Comparison of ENCODE assay signal across 18 cellular contexts in genomic region chr3:95711789-95712188, GRCh38.
"Had no signal": no experiment of that assay in that cellular context is flagged by ENCODE, and none has a peak within 500 bp of the region (broad histone marks: within the 10 kb centered on the region; RNA-seq: fewer than 3 reads in every experiment).

No MANE protein-coding gene starts in this region.

- DNase-seq: cortex of kidney; effector memory CD8-positive, alpha-beta T cell; foreskin fibroblast; gastrocnemius medialis; head of caudate nucleus; natural killer cell; sigmoid colon; stimulated activated CD4-positive, alpha-beta T cell treated with anti-CD3 and anti-CD28 coated beads, Interleukin-2, amount 100 ng/mL, for 24 hours; stimulated activated CD4-positive, alpha-beta T cell treated with anti-CD3 and anti-CD28 coated beads, Interleukin-4, amount 100 ng/mL, for 24 hours; stimulated activated naive CD4-positive, alpha-beta T cell treated with Interleukin-2 at 50 U/mL for 16 hours; stomach; thyroid gland; trophoblast cell had no signal

- H3K4me3 ChIP-seq: gastrocnemius medialis, lung, right atrium auricular region, sigmoid colon, stomach, thyroid gland, vagina had no signal

- ATAC-seq: effector memory CD8-positive, alpha-beta T cell; gastrocnemius medialis; left lobe of liver; natural killer cell; stimulated activated effector memory CD8-positive, alpha-beta T cell treated with anti-CD3 and anti-CD28 coated beads, Interleukin-12 subunit alpha, Interleukin-12 subunit beta, amount 100 ng/mL, for 72 hours had no signal
